In the genomic region with DNA sequence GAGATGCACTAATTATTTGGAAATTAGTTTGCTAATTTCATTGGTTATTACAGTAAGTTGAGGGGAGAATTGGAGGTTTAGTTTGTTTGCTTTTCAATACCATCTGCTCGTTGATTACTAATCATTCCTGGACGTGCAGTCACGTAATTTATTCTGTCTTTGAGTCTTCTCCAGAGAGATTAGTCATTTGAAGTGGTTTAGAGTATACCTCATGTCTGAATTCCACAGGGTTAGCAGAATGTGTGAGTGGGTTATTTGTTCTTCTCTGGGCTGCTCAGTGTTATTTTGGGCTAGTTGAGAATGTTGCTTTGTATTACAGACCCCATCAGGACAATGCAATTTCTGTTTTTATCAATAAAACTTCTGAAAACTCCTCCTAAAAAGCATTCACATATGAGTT, we compare ENCODE assay signal across 19 cellular contexts.
"Had no signal": no experiment of that assay in that cellular context is flagged by ENCODE, and none has a peak within 500 bp of the region (broad histone marks: within the 10 kb centered on the region; RNA-seq: fewer than 3 reads in every experiment).

No MANE protein-coding gene starts in this region.

- DNase-seq: activated CD4-positive, alpha-beta T cell treated with anti-CD3 and anti-CD28 coated beads for 4 hours; activated CD8-positive, alpha-beta T cell treated with anti-CD3 and anti-CD28 coated beads for 36 hours; activated effector memory CD4-positive, alpha-beta T cell treated with anti-CD3 and anti-CD28 coated beads, Interleukin-2, amount 50 U/mL, for 16 hours; activated T-cell treated with anti-CD3 and anti-CD28 coated beads, Interleukin-2, amount 50 U/mL, for 48 hours; adrenal gland; brain microvascular endothelial cell; cortex of kidney; effector CD4-positive, alpha-beta T cell; esophagus squamous epithelium; hippocampal formation; midbrain; naive thymus-derived CD4-positive, alpha-beta T cell; retina; stimulated activated CD4-positive, alpha-beta T cell treated with anti-CD3 and anti-CD28 coated beads, Interleukin-15, amount 100 ng/mL, for 24 hours; stimulated activated CD4-positive, alpha-beta T cell treated with anti-CD3 and anti-CD28 coated beads, Interleukin-4, amount 100 ng/mL, for 1 hour; stimulated activated naive B cell treated with anti-CD40 and anti-IgM and Interleukin-4, amounts not matched to agents 10 μg/mL and 1 μg/mL and 100 μg/mL, for 72 hours; thyroid gland had no signal

- H3K36me3 ChIP-seq: adrenal gland, brain microvascular endothelial cell, esophagus squamous epithelium, thyroid gland had no signal

- H2AFZ ChIP-seq: parathyroid adenoma had no signal

- H3K4me1 ChIP-seq: adrenal gland, esophagus squamous epithelium, parathyroid adenoma, thyroid gland had no signal

- H3K79me2 ChIP-seq: parathyroid adenoma had no signal

- H3K9ac ChIP-seq: parathyroid adenoma had no signal

- H3K9me3 ChIP-seq: adrenal gland, esophagus squamous epithelium, thyroid gland had no signal

- H3K27me3 ChIP-seq: adrenal gland, brain microvascular endothelial cell, esophagus squamous epithelium, thyroid gland had no signal

- H3K4me3 ChIP-seq: adrenal gland, esophagus squamous epithelium, lung, thyroid gland had no signal

- H3K27ac ChIP-seq: adrenal gland, brain microvascular endothelial cell, esophagus squamous epithelium, parathyroid adenoma, thyroid gland had no signal
